ENCODE assay signal across 24 cellular contexts in genomic region chr2:114316532-114317300, GRCh38.
A peak's percentile ranks its signal among the peaks of the same experiment; 100 is the strongest.
DNase-seq lines count a peak whose midpoint lies in the region; ATAC-seq, FAIRE-seq and TF ChIP-seq lines count a peak whose summit lies in the region.
"Had no signal": no experiment of that assay in that cellular context is flagged by ENCODE, and none has a peak within 500 bp of the region (broad histone marks: within the 10 kb centered on the region; RNA-seq: fewer than 3 reads in every experiment).

No MANE protein-coding gene starts in this region.

- 0% methylated on average over 2 of the region's 2 CpGs for WGBS in HepG2 (ENCODE audit: low lambda C conversion rate)
- WGBS in right lobe of liver (ENCODE audit: insufficient coverage, low coverage, low lambda C conversion rate, missing lambda C conversion rate) = 33% methylated on average over 2 of the region's 2 CpGs
- WGBS in K562 (ENCODE audit: insufficient coverage, low coverage, missing lambda C conversion rate) = 0% methylated on average over 2 of the region's 2 CpGs

- TF ChIP-seq EP300 in HepG2 (IDR thresholded peaks at IDR 0.05; ENCODE audit: low read depth in 2 of 2, low read length in 2 of 2) (no peak), HepG2 (CRISPR knock-in tag; IDR thresholded peaks at IDR 0.05; ENCODE audit: borderline replicate concordance) (no peak), K562 (IDR thresholded peaks at IDR 0.05; ENCODE audit: low read length) (no peak)

- no peak overlapping the region for H3K4me3 Mint-ChIP-seq in Calu3 (ENCODE audit: low read depth, unreplicated experiment)
- H3K4me3 Mint-ChIP-seq: CD14-positive monocyte; CD4-positive, alpha-beta T cell; CD8-positive, alpha-beta memory T cell had no signal

- no peaks in the 10 kb centered on the region for H3K27me3 Mint-ChIP-seq in Calu3 (ENCODE audit: unreplicated experiment)
- H3K27me3 Mint-ChIP-seq: CD4-positive, alpha-beta T cell had no signal

- H3K9me1 ChIP-seq in K562 (ENCODE audit: control insufficient read depth, insufficient read depth, low read length) = no peaks in the 10 kb centered on the region

- H3K4me2 ChIP-seq in HepG2 (ENCODE audit: low read depth, low read length) (no peak overlapping the region), K562 (ENCODE audit: insufficient read depth, low read length) (no peak overlapping the region)
- H3K4me2 ChIP-seq: A549; BLaER1 treated with 17β-estradiol and CSF1 and Interleukin-3, amounts not matched to agents 10 nM and 100 nM had no signal

- H3K4me1 ChIP-seq in HepG2 (ENCODE audit: insufficient read depth, low read length) = no peaks in the 10 kb centered on the region
- no peaks in the 10 kb centered on the region for H3K4me1 ChIP-seq in right lobe of liver
- H3K4me1 ChIP-seq in K562 (replicated peaks in 1 of 2; ENCODE audit: control insufficient read depth in 2 of 2, insufficient read depth in 2 of 2, low read length in 2 of 2) = no peaks in the 10 kb centered on the region
- H3K4me1 ChIP-seq: A549; BE2C; BLaER1 treated with 17β-estradiol and CSF1 and Interleukin-3, amounts not matched to agents 10 nM and 100 nM had no signal

- no peak overlapping the region for H3K4me3 ChIP-seq in HepG2 (replicated peaks in 1 of 3; ENCODE audit: insufficient read depth in 1 of 3, low read depth in 2 of 3, low read length in 3 of 3)
- H3K4me3 ChIP-seq in right lobe of liver = no peak overlapping the region
- no peak overlapping the region for H3K4me3 ChIP-seq in K562
- H3K4me3 ChIP-seq: A549; BLaER1 treated with 17β-estradiol and CSF1 and Interleukin-3, amounts not matched to agents 10 nM and 100 nM; GM23248 had no signal

- H3K27me3 ChIP-seq in HepG2 (ENCODE audit: control insufficient read depth in 1 of 2, insufficient read depth in 2 of 2, low read length in 2 of 2) (no peaks in the 10 kb centered on the region), right lobe of liver (no peaks in the 10 kb centered on the region), K562 (ENCODE audit: control insufficient read depth in 2 of 2, insufficient read depth in 2 of 2, low read length in 2 of 2) (no peaks in the 10 kb centered on the region)
- H3K27me3 ChIP-seq: BE2C; BLaER1 treated with 17β-estradiol and CSF1 and Interleukin-3, amounts not matched to agents 10 nM and 100 nM had no signal

- POLR2A ChIA-PET in HepG2 (lab: Yijun Ruan, JAX) (no interaction called here), K562 (lab: Yijun Ruan, JAX) (no interaction called here)

- TF ChIP-seq POLR2A in HepG2 (IDR thresholded peaks at IDR 0.05; ENCODE audit: insufficient read depth in 1 of 2, low read depth in 2 of 2, low read length in 2 of 2) (no peak), right lobe of liver (IDR thresholded peaks at IDR 0.05) (no peak), K562 (conservative IDR thresholded peaks at IDR 0.05) (no peak)

- in situ Hi-C loops in HepG2 (cut with HindIII; ENCODE audit: extremely low pct_ligation_motif_present, low pct_unique_long_range_greater_than_20kb) (no loop called here), K562 (cut with MboI) (no loop called here)

- FAIRE-seq in HepG2 (lab: Jason Lieb, UNC) = no peak
- no peak for FAIRE-seq in K562 (lab: Jason Lieb, UNC)
- FAIRE-seq: A549, G401.6, GM12892, GM19239, H1 had no signal

- no peaks in the 10 kb centered on the region for H3K9me3 Mint-ChIP-seq in Calu3 (ENCODE audit: low read depth, unreplicated experiment)

- TF ChIP-seq CTCF in HepG2 (CRISPR knock-in tag; IDR thresholded peaks at IDR 0.05) = no peak
- TF ChIP-seq CTCF in right lobe of liver (IDR thresholded peaks at IDR 0.05) = no peak
- no peak for TF ChIP-seq CTCF in K562 (IDR thresholded peaks at IDR 0.05 in 2 of 3, conservative IDR thresholded peaks at IDR 0.05 in 1 of 3; ENCODE audit: insufficient read depth in 2 of 3, low read depth in 1 of 3, low read length in 3 of 3)
- no peak for TF ChIP-seq CTCF in Calu3 (IDR thresholded peaks at IDR 0.05; ENCODE audit: unreplicated experiment)

- TF ChIP-seq RAD21 in HepG2 (CRISPR knock-in tag; IDR thresholded peaks at IDR 0.05) = no peak
- TF ChIP-seq RAD21 in K562 (CRISPR knock-in tag; conservative IDR thresholded peaks at IDR 0.05 in 1 of 2, IDR thresholded peaks at IDR 0.05 in 1 of 2) = no peak

- H3K9me3 ChIP-seq in HepG2 (ENCODE audit: low read length) = no peaks in the 10 kb centered on the region; the same call in 1 of the 2 replicates
- H3K9me3 ChIP-seq in right lobe of liver = no peaks in the 10 kb centered on the region
- H3K9me3 ChIP-seq in K562 (replicated peaks; ENCODE audit: control insufficient read depth, insufficient read depth, low read depth, low read length) = no peaks in the 10 kb centered on the region; the same call in 1 of the 2 replicates
- H3K9me3 ChIP-seq: A549; BE2C; BLaER1 treated with 17β-estradiol and CSF1 and Interleukin-3, amounts not matched to agents 10 nM and 100 nM had no signal

- no peaks in the 10 kb centered on the region for H3K36me3 Mint-ChIP-seq in Calu3 (ENCODE audit: insufficient read depth, unreplicated experiment)
- H3K36me3 Mint-ChIP-seq: CD14-positive monocyte; CD8-positive, alpha-beta memory T cell had no signal

- DNase-seq in DMS53 (lab: John Stamatoyannopoulos, UW) (peak; percentile 16), DMS53 treated with DMSO at 0.1 percent for 48 hours (lab: John Stamatoyannopoulos, UW; ENCODE audit: unreplicated experiment) (no peak), HepG2 (ENCODE audit: low spot score) (no peak), right lobe of liver (no peak), K562 (ENCODE audit: extremely low read depth in 1 of 4, low spot score in 3 of 4) (no peak), Calu3 (no peak), NCI-H2227 (lab: John Stamatoyannopoulos, UW; ENCODE audit: unreplicated experiment) (no peak)
- DNase-seq: 8988T; ACHN; AML-193; BE2C; CD4-positive, alpha-beta T cell; CD8-positive, alpha-beta memory T cell; DND-41; GM23248; H7; HCEC 1CT had no signal

- H3K4me1 Mint-ChIP-seq in Calu3 (ENCODE audit: low read depth, unreplicated experiment) = no peaks in the 10 kb centered on the region
- H3K4me1 Mint-ChIP-seq: CD14-positive monocyte; CD8-positive, alpha-beta memory T cell had no signal

- H2AFZ ChIP-seq in HepG2 (ENCODE audit: low read length) = no peak overlapping the region
- no peak overlapping the region for H2AFZ ChIP-seq in K562 (ENCODE audit: low read depth, low read length)
- H2AFZ ChIP-seq: GM23248 had no signal

- H3K9ac ChIP-seq in HepG2 (ENCODE audit: insufficient read depth, low read depth, low read length) (no peak overlapping the region), K562 (ENCODE audit: insufficient read depth in 1 of 2, low read depth in 2 of 2, low read length in 2 of 2) (no peak overlapping the region)
- H3K9ac ChIP-seq: BLaER1 treated with 17β-estradiol and CSF1 and Interleukin-3, amounts not matched to agents 10 nM and 100 nM; GM23248 had no signal

- no TSS peak for BruUV-seq in HepG2 (replicated peaks; lab: Mats Ljungman, UMichigan)
- no TSS peak for BruUV-seq in K562 (replicated peaks; lab: Mats Ljungman, UMichigan)
- BruUV-seq in Calu3 (replicated peaks; lab: Mats Ljungman, UMichigan) = no TSS peak

- H4K20me1 ChIP-seq in HepG2 (ENCODE audit: insufficient read depth, low read length) (no peaks in the 10 kb centered on the region), K562 (replicated peaks; ENCODE audit: control insufficient read depth, insufficient read depth, low read length) (no peaks in the 10 kb centered on the region)
- H4K20me1 ChIP-seq: BLaER1 treated with 17β-estradiol and CSF1 and Interleukin-3, amounts not matched to agents 10 nM and 100 nM had no signal

- no peak for ATAC-seq in HepG2
- no peak for ATAC-seq in right lobe of liver
- ATAC-seq in K562 = no peak
- ATAC-seq: A549 had no signal

- CTCF ChIA-PET in HepG2 (lab: Yijun Ruan, JAX; ENCODE audit: low intra/inter-chr PET ratio, low total read pairs) = no interaction called here
- CTCF ChIA-PET in K562 (lab: Yijun Ruan, JAX; ENCODE audit: low intra/inter-chr PET ratio) = no interaction called here
- CTCF ChIA-PET in Calu3 (lab: Charles Lee) = no interaction called here

- H3K27ac ChIP-seq in HepG2 (ENCODE audit: extremely low read length, insufficient read depth, low read length) (no peak overlapping the region), right lobe of liver (no peak overlapping the region), K562 (ENCODE audit: extremely low read depth, low read depth, low read length) (no peak overlapping the region)
- H3K27ac ChIP-seq: A549; BLaER1 treated with 17β-estradiol and CSF1 and Interleukin-3, amounts not matched to agents 10 nM and 100 nM; GM23248 had no signal

- H3K36me3 ChIP-seq in HepG2 (replicated peaks in 1 of 2; ENCODE audit: control insufficient read depth in 1 of 2, insufficient read depth in 2 of 2, low read length in 2 of 2) (no peaks in the 10 kb centered on the region), right lobe of liver (no peaks in the 10 kb centered on the region), K562 (ENCODE audit: control insufficient read depth, insufficient read depth, low read length) (no peaks in the 10 kb centered on the region)
- H3K36me3 ChIP-seq: BE2C; BLaER1 treated with 17β-estradiol and CSF1 and Interleukin-3, amounts not matched to agents 10 nM and 100 nM had no signal

- H3K79me2 ChIP-seq in HepG2 (ENCODE audit: insufficient read depth, low read length) (no peaks in the 10 kb centered on the region), K562 (ENCODE audit: control insufficient read depth, insufficient read depth, low read length) (no peaks in the 10 kb centered on the region)

- no peak overlapping the region for H3K27ac Mint-ChIP-seq in Calu3 (ENCODE audit: unreplicated experiment)
- H3K27ac Mint-ChIP-seq: CD4-positive, alpha-beta T cell; CD8-positive, alpha-beta memory T cell had no signal

- intact Hi-C loops in HepG2 (cut with micrococcal nuclease; ENCODE audit: unreplicated experiment) (no loop called here), right lobe of liver (cut with DNase I) (no loop called here), K562 (cut with micrococcal nuclease) (no loop called here), Calu3 (cut with micrococcal nuclease; ENCODE audit: unreplicated experiment) (no loop called here)

TF ChIP-seq in HepG2, 621 proteins besides CTCF, POLR2A, EP300 and RAD21 (continues in another document):
- TF ChIP-seq RXRA (CRISPR knock-in tag; IDR thresholded peaks at IDR 0.05) (no peak), FOXJ3 (CRISPR knock-in tag; IDR thresholded peaks at IDR 0.05; ENCODE audit: borderline replicate concordance) (no peak)

TF ChIP-seq in K562, 482 proteins besides CTCF, POLR2A, EP300 and RAD21 (continues in another document):
- peak; percentile 54 for TF ChIP-seq TFE3 (CRISPR knock-in tag; IDR thresholded peaks at IDR 0.05)
